ENCODE assay signal across 8 cellular contexts in the genomic region with DNA sequence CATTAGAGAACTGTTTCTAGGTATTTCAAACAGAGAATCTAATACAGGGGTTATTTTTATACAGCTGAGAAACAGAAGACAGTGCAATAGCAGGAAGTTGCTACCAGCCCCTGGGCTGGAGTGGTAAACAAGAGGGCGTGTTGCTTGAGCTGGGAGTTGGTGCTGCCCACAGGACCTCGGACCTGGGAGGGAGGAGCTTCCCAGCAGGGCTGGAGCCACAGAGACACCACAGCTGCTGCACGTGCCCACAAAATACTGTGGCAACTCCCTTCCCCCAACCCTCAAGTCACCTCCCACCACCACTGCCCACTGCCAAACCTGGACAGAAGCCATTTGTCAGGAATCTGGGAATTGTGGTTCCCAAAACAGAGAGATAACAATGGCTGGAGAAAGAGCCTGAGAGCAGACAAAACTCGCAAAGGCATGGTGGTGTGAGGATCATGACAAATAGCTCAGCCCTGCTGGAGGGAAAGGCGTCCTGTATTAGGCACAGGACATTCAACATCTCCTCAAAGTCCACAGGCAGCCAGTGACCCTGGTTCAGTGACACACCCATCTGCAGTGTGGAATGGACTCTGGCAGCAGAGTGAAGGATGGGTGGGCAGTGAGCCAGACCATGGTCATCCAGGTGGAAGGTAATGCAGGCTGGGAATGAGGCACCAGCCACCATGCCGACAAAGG. TPM values are rescaled to one million over a fixed set of nuclear protein-coding genes. Genes with fewer than 3 reads are reported as not detected.
DNase-seq lines count a peak whose midpoint lies in the region; ATAC-seq and TF ChIP-seq lines count a peak whose summit lies in the region.

No MANE protein-coding gene starts in this region.

- H3K36me3 Mint-ChIP-seq in dendritic cell treated with granulocyte-macrophage colony-stimulating factor and Interleukin-4, amounts not matched to agents 40 ng/mL and 50 ng/mL, for 4 days (ENCODE audit: low read depth) = no peaks in the 10 kb centered on the region
- H3K36me3 Mint-ChIP-seq in HFFc6 (ENCODE audit: low read depth) = no peaks in the 10 kb centered on the region

- no peaks in the 10 kb centered on the region for H3K9me3 Mint-ChIP-seq in dendritic cell treated with granulocyte-macrophage colony-stimulating factor and Interleukin-4, amounts not matched to agents 40 ng/mL and 50 ng/mL, for 4 days
- no peaks in the 10 kb centered on the region for H3K9me3 Mint-ChIP-seq in HFFc6

- H3K27me3 Mint-ChIP-seq in dendritic cell treated with granulocyte-macrophage colony-stimulating factor and Interleukin-4, amounts not matched to agents 40 ng/mL and 50 ng/mL, for 4 days = no peaks in the 10 kb centered on the region
- no peaks in the 10 kb centered on the region for H3K27me3 Mint-ChIP-seq in HFFc6 (ENCODE audit: insufficient read depth)

- intact Hi-C loops in dendritic cell treated with granulocyte-macrophage colony-stimulating factor and Interleukin-4, amounts not matched to agents 40 ng/mL and 50 ng/mL, for 4 days (cut with micrococcal nuclease) = no loop called here

- no peak for TF ChIP-seq EP300 in Ishikawa (IDR thresholded peaks at IDR 0.05; ENCODE audit: borderline replicate concordance)

- peaks cover 13% of the 10 kb centered on the region for H3K4me1 Mint-ChIP-seq in dendritic cell treated with granulocyte-macrophage colony-stimulating factor and Interleukin-4, amounts not matched to agents 40 ng/mL and 50 ng/mL, for 4 days (ENCODE audit: low read depth)
- H3K4me1 Mint-ChIP-seq in HFFc6 (ENCODE audit: low read depth) = peaks cover 31% of the 10 kb centered on the region

- TF ChIP-seq CTCF in HFFc6 (IDR thresholded peaks at IDR 0.05) = no peak

- DNase-seq in retina (peak; percentile 22), NCI-H1417 treated with DMSO at 0.1 percent for 48 hours (lab: John Stamatoyannopoulos, UW) (no peak), HFFc6 (no peak), NCI-H2171 (lab: John Stamatoyannopoulos, UW) (no peak)

- no peak overlapping the region for H3K4me3 Mint-ChIP-seq in dendritic cell treated with granulocyte-macrophage colony-stimulating factor and Interleukin-4, amounts not matched to agents 40 ng/mL and 50 ng/mL, for 4 days
- H3K4me3 Mint-ChIP-seq in HFFc6 = no peak overlapping the region

- TF ChIP-seq RAD21 in Ishikawa (IDR thresholded peaks at IDR 0.05; ENCODE audit: low read depth) = no peak

- peak overlapping the region; percentile 16 for H3K27ac Mint-ChIP-seq in dendritic cell treated with granulocyte-macrophage colony-stimulating factor and Interleukin-4, amounts not matched to agents 40 ng/mL and 50 ng/mL, for 4 days
- no peak overlapping the region for H3K27ac Mint-ChIP-seq in HFFc6

- peak; percentile 57 for ATAC-seq in GM19023 (IDR thresholded peaks at IDR 0.05; ENCODE audit: unreplicated experiment)
- no peak for ATAC-seq in HG02759 (IDR thresholded peaks at IDR 0.05; ENCODE audit: unreplicated experiment)

TF ChIP-seq in Ishikawa, 13 proteins besides CTCF, POLR2A, EP300 and RAD21:
- TF ChIP-seq NFIC (IDR thresholded peaks at IDR 0.05) = peak; percentile 35; the same call in 1 of the 2 replicates
- TF ChIP-seq, protein P1, sequence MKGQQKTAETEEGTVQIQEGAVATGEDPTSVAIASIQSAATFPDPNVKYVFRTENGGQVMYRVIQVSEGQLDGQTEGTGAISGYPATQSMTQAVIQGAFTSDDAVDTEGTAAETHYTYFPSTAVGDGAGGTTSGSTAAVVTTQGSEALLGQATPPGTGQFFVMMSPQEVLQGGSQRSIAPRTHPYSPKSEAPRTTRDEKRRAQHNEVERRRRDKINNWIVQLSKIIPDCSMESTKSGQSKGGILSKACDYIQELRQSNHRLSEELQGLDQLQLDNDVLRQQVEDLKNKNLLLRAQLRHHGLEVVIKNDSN (IDR thresholded peaks at IDR 0.05) = no peak

RNA-seq across cellular contexts. Expression of gene SPATA13, which starts 57.2 kb away (rescaled TPM):
- 1 to 10 TPM; 7.0 to 9.2 (median 8.4) TPM for total RNA-seq in HFFc6 (2021; fragmentation: NEBNext Ultra II Directional; extraction: Animal tissue kit (Norgen Biotek cat#: 25700))
